Comparison of ENCODE assay signal across 26 cellular contexts in the genomic region with DNA sequence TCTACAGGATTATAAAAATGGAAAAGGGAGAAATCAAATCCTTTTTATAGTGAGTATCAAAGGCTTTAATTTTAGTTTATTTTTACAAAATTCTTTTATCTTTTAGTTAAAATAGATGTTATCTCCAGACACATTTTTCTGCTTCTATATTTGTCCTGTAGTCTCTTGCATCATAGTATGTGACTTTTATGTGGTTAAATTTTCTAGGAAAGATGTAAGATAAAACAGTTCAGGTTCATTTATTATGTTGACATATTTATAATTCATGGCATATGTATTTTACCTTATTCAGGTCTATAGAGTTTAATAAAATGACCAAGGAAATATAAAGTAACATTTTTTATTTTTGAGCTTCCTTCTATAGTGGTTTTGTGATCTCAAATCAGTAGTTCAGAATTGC. TPM values are rescaled to one million over a fixed set of nuclear protein-coding genes. Genes with fewer than 3 reads are reported as not detected.
"Had no signal": no experiment of that assay in that cellular context is flagged by ENCODE, and none has a peak within 500 bp of the region (broad histone marks: within the 10 kb centered on the region; RNA-seq: fewer than 3 reads in every experiment).

No MANE protein-coding gene starts in this region.

- H3K9me3 Mint-ChIP-seq: stimulated activated naive CD8-positive, alpha-beta T cell treated with anti-CD3 and anti-CD28 coated beads, Interleukin-15, Interleukin-2, amounts not matched to agents 100 ng/mL and 50 ng/mL, for 24 hours had no signal

- H3K36me3 Mint-ChIP-seq: naive thymus-derived CD4-positive, alpha-beta T cell; stimulated activated memory B cell treated with anti-CD40 and anti-IgM and Interleukin-4, amounts not matched to agents 10 μg/mL and 1 μg/mL and 100 μg/mL, for 72 hours had no signal

- H3K27ac ChIP-seq: dorsolateral prefrontal cortex, left lung, prostate gland, right atrium auricular region, spleen, thoracic aorta, tibial nerve, upper lobe of left lung had no signal

- DNase-seq: effector CD4-positive, alpha-beta T cell; hypothalamus; immature natural killer cell; left cardiac atrium; left lung; midbrain; naive thymus-derived CD4-positive, alpha-beta T cell; nephron progenitor cell; nucleus accumbens; spleen; stimulated activated CD4-positive, alpha-beta T cell treated with anti-CD3 and anti-CD28 coated beads, Interleukin-4, amount 100 ng/mL, for 4 hours; upper lobe of left lung had no signal

- H3K4me1 Mint-ChIP-seq: immature natural killer cell; naive thymus-derived CD4-positive, alpha-beta T cell; stimulated activated memory B cell treated with anti-CD40 and anti-IgM and Interleukin-4, amounts not matched to agents 10 μg/mL and 1 μg/mL and 100 μg/mL, for 72 hours had no signal

- ATAC-seq: left cardiac atrium; left lung; naive thymus-derived CD4-positive, alpha-beta T cell; sciatic nerve; stimulated activated memory B cell treated with anti-CD40 and anti-IgM and Interleukin-4, amounts not matched to agents 10 μg/mL and 1 μg/mL and 100 μg/mL, for 72 hours had no signal

- H3K4me3 Mint-ChIP-seq: immature natural killer cell; naive thymus-derived CD4-positive, alpha-beta T cell; nephron progenitor cell; stimulated activated memory B cell treated with anti-CD40 and anti-IgM and Interleukin-4, amounts not matched to agents 10 μg/mL and 1 μg/mL and 100 μg/mL, for 72 hours; stimulated activated naive CD8-positive, alpha-beta T cell treated with anti-CD3 and anti-CD28 coated beads, Interleukin-15, Interleukin-2, amounts not matched to agents 100 ng/mL and 50 ng/mL, for 24 hours had no signal

- H3K27ac Mint-ChIP-seq: immature natural killer cell; naive thymus-derived CD4-positive, alpha-beta T cell; stimulated activated memory B cell treated with anti-CD40 and anti-IgM and Interleukin-4, amounts not matched to agents 10 μg/mL and 1 μg/mL and 100 μg/mL, for 72 hours; stimulated activated naive CD8-positive, alpha-beta T cell treated with anti-CD3 and anti-CD28 coated beads, Interleukin-15, Interleukin-2, amounts not matched to agents 100 ng/mL and 50 ng/mL, for 24 hours had no signal

- H3K27me3 Mint-ChIP-seq: stimulated activated memory B cell treated with anti-CD40 and anti-IgM and Interleukin-4, amounts not matched to agents 10 μg/mL and 1 μg/mL and 100 μg/mL, for 72 hours; stimulated activated naive CD8-positive, alpha-beta T cell treated with anti-CD3 and anti-CD28 coated beads, Interleukin-15, Interleukin-2, amounts not matched to agents 100 ng/mL and 50 ng/mL, for 24 hours had no signal

RNA-seq across cellular contexts. Expression of gene PRL, which starts 52.7 kb away (rescaled TPM):
- total RNA-seq: dorsolateral prefrontal cortex; fibroblast of villous mesenchyme; frontal cortex; left cardiac atrium; lower leg skin; lung microvascular endothelial cell; mucosa of gallbladder; naive thymus-derived CD4-positive, alpha-beta T cell; osteocyte; prostate gland; right atrium auricular region; thoracic aorta; tibial nerve had no signal
